In the genomic region with DNA sequence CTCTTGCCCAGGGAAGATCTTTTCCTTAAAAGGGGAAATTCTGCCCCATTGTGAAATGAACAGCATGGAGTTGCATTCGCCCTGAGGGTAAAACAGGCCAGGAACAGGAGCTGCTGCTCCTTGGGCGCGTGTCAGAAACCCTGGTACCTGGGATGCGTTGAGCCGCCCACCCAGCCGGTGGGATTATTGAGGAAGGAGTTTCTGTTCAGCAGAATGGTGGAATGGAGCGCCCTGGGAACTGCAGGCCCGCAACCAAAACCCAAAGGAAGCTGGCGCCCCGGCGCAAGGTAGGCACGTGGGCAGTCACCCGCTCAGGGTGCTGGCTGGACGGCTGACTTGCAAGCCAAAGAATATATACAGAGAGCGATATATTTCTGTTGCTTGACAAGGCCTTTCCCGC, we compare ENCODE assay signal across 23 cellular contexts.
"Had no signal": no experiment of that assay in that cellular context is flagged by ENCODE, and none has a peak within 500 bp of the region (broad histone marks: within the 10 kb centered on the region; RNA-seq: fewer than 3 reads in every experiment).

No MANE protein-coding gene starts in this region.

- DNase-seq: activated CD4-positive, alpha-beta T cell treated with anti-CD3 and anti-CD28 coated beads, Interleukin-2, amount 10 ng/mL, durations not matched to agents 7 days and 5 days; activated CD4-positive, CD25-positive, alpha-beta regulatory T cell treated with anti-CD3 and anti-CD28 coated beads, Interleukin-2, amount 50 U/mL, for 72 hours; activated CD8-positive, alpha-beta memory T cell treated with anti-CD3 and anti-CD28 coated beads, Interleukin-2, amount 10 ng/mL, durations not matched to agents 7 days and 5 days; activated CD8-positive, alpha-beta T cell treated with anti-CD3 and anti-CD28 coated beads for 36 hours; activated effector memory CD4-positive, alpha-beta T cell treated with anti-CD3 and anti-CD28 coated beads, Interleukin-2, amount 50 U/mL, for 16 hours; activated naive CD4-positive, alpha-beta T cell treated with anti-CD3 and anti-CD28 coated beads, Interleukin-2, amount 10 ng/mL, durations not matched to agents 7 days and 5 days; activated T-cell treated with anti-CD3 and anti-CD28 coated beads for 4 hours; amygdala; cerebellar nuclear complex; effector memory CD4-positive, alpha-beta T cell; esophagus squamous epithelium; gastrocnemius medialis; hypothalamus; occipital lobe; posterior cingulate gyrus; small intestine; stimulated activated CD4-positive, alpha-beta T cell treated with anti-CD3 and anti-CD28 coated beads, Interleukin-2, amount 100 ng/mL, for 24 hours; stimulated activated naive CD8-positive, alpha-beta T cell treated with anti-CD3 and anti-CD28 coated beads, Interleukin-15, amount 100 ng/mL, for 72 hours; trophoblast cell had no signal

- H3K4me1 ChIP-seq: gastrocnemius medialis had no signal

- H3K27ac ChIP-seq: gastrocnemius medialis, vagina, VCaP had no signal

- H3K9me3 ChIP-seq: esophagus squamous epithelium, gastrocnemius medialis, vagina had no signal

- ATAC-seq: activated CD8-positive, alpha-beta memory T cell treated with anti-CD3 and anti-CD28 coated beads, Interleukin-2, amount 10 ng/mL, durations not matched to agents 7 days and 5 days; activated CD8-positive, alpha-beta T cell treated with anti-CD3 and anti-CD28 coated beads for 36 hours; gastrocnemius medialis; sciatic nerve; stimulated activated effector memory CD8-positive, alpha-beta T cell treated with anti-CD3 and anti-CD28 coated beads, Interleukin-12 subunit alpha, Interleukin-12 subunit beta, amount 100 ng/mL, for 72 hours; stimulated activated naive CD8-positive, alpha-beta T cell treated with anti-CD3 and anti-CD28 coated beads, Interleukin-15, amount 100 ng/mL, for 72 hours had no signal

- H3K36me3 ChIP-seq: gastrocnemius medialis, vagina had no signal

- H3K27me3 ChIP-seq: esophagus squamous epithelium, gastrocnemius medialis, vagina had no signal

- H3K4me3 ChIP-seq: esophagus squamous epithelium, gastrocnemius medialis, vagina had no signal
